12 cellular contexts compared by ENCODE assay signal in the genomic region with DNA sequence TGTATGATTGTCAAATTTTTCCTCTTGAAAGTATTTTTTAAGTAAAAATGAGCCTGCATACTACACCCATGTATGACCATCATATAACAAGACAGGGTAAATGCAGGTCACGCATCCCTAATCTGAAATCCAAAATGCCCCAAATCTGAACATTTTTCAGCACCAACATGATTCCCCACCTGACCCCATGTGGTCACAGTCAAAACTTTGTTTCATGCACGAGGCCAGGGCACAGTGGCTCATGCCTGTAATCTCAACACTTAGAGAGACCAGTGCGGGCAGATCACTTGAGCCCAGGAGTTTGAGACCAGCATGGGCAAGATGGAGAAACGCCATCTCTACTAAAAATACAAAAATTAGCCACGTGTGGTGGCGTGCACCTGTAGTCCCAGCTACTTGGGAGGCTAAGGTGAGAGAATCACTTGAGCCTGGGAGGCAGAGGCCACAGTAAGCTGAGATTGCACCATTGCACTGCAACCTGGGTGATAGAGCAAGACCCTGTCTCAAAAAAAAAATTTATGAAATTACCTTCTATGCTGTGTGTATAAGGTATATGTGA.
DNase-seq lines count a peak whose midpoint lies in the region; ATAC-seq and TF ChIP-seq lines count a peak whose summit lies in the region.
"Had no signal": no experiment of that assay in that cellular context is flagged by ENCODE, and none has a peak within 500 bp of the region (broad histone marks: within the 10 kb centered on the region; RNA-seq: fewer than 3 reads in every experiment).

No MANE protein-coding gene starts in this region.

- DNase-seq in activated naive CD4-positive, alpha-beta T cell treated with anti-CD3 and anti-CD28 coated beads, Interleukin-2, amount 10 ng/mL, durations not matched to agents 7 days and 5 days: no peak
- no peak for DNase-seq in activated naive CD4-positive, alpha-beta T cell treated with anti-CD3 and anti-CD28 coated beads, Interleukin-2, amount 50 U/mL, for 72 hours (ENCODE audit: low spot score in 2 of 2)
- DNase-seq in T-cell: no peak
- DNase-seq in epithelial cell of prostate (ENCODE audit: low read depth, low spot score): no peak
- no peak for DNase-seq in upper lobe of left lung
- DNase-seq in kidney tubule cell (ENCODE audit: low spot score): no peak
- DNase-seq in mucosa of descending colon: no peak
- DNase-seq in anterior cingulate cortex (lab: John Stamatoyannopoulos, UW): no peak
- DNase-seq: GDM1, NCI-H1417 treated with DMSO at 0.1 percent for 48 hours, NCI-H748 treated with DMSO at 0.1 percent for 48 hours, tibial artery had no signal

- TF ChIP-seq EP300 in upper lobe of left lung (IDR thresholded peaks at IDR 0.05): no peak

- intact Hi-C loops in mucosa of descending colon (cut with DNase I, micrococcal nuclease): no loop called here

- H3K4me3 Mint-ChIP-seq in activated naive CD4-positive, alpha-beta T cell treated with anti-CD3 and anti-CD28 coated beads, Interleukin-2, amount 10 ng/mL, durations not matched to agents 7 days and 5 days: peak overlapping the region; percentile 70
- peak overlapping the region; percentile 69 to 80 (median 77) for H3K4me3 Mint-ChIP-seq in T-cell

- H3K36me3 ChIP-seq in upper lobe of left lung (no peaks in the 10 kb centered on the region), mucosa of descending colon (ENCODE audit: low read depth) (no peaks in the 10 kb centered on the region)
- H3K36me3 ChIP-seq: tibial artery had no signal

- H3K9me3 Mint-ChIP-seq in activated naive CD4-positive, alpha-beta T cell treated with anti-CD3 and anti-CD28 coated beads, Interleukin-2, amount 10 ng/mL, durations not matched to agents 7 days and 5 days: no peaks in the 10 kb centered on the region
- no peaks in the 10 kb centered on the region for H3K9me3 Mint-ChIP-seq in activated naive CD4-positive, alpha-beta T cell treated with anti-CD3 and anti-CD28 coated beads, Interleukin-2, amount 50 U/mL, for 72 hours
- no peaks in the 10 kb centered on the region for H3K9me3 Mint-ChIP-seq in T-cell

- no peak for TF ChIP-seq POLR2A in upper lobe of left lung (IDR thresholded peaks at IDR 0.05)

- ATAC-seq in activated naive CD4-positive, alpha-beta T cell treated with anti-CD3 and anti-CD28 coated beads, Interleukin-2, amount 50 U/mL, for 72 hours: no peak
- ATAC-seq in T-cell (replicated peaks in 1 of 4) (peak in 2 of 4 experiments; percentile 6 to 18), upper lobe of left lung (ENCODE audit: low FRiP score in 2 of 2) (no peak), mucosa of descending colon (no peak)

- H3K27me3 Mint-ChIP-seq in activated naive CD4-positive, alpha-beta T cell treated with anti-CD3 and anti-CD28 coated beads, Interleukin-2, amount 10 ng/mL, durations not matched to agents 7 days and 5 days: no peaks in the 10 kb centered on the region
- no peaks in the 10 kb centered on the region for H3K27me3 Mint-ChIP-seq in T-cell

- H3K27ac Mint-ChIP-seq in activated naive CD4-positive, alpha-beta T cell treated with anti-CD3 and anti-CD28 coated beads, Interleukin-2, amount 10 ng/mL, durations not matched to agents 7 days and 5 days: peak overlapping the region; percentile 99
- peak overlapping the region in 1 of 2 donors; percentile 78 for H3K27ac Mint-ChIP-seq in activated naive CD4-positive, alpha-beta T cell treated with anti-CD3 and anti-CD28 coated beads, Interleukin-2, amount 50 U/mL, for 72 hours
- peak overlapping the region; percentile 89 to 95 for H3K27ac Mint-ChIP-seq in T-cell

- TF ChIP-seq CTCF in upper lobe of left lung (IDR thresholded peaks at IDR 0.05) (no peak), mucosa of descending colon (IDR thresholded peaks at IDR 0.05) (no peak)

- H3K9me3 ChIP-seq in upper lobe of left lung: no peaks in the 10 kb centered on the region
- no peaks in the 10 kb centered on the region for H3K9me3 ChIP-seq in mucosa of descending colon
- H3K9me3 ChIP-seq: tibial artery had no signal

- peaks cover 19 to 40% (median 35%) of the 10 kb centered on the region in 4 donors for H3K4me1 ChIP-seq in upper lobe of left lung
- H3K4me1 ChIP-seq in mucosa of descending colon (ENCODE audit: low read depth): peaks cover 34% of the 10 kb centered on the region

- CTCF ChIA-PET in activated naive CD4-positive, alpha-beta T cell treated with anti-CD3 and anti-CD28 coated beads, Interleukin-2, amount 10 ng/mL, durations not matched to agents 7 days and 5 days (lab: Charles Lee): interaction anchor here (1.0 to 3.5 kb wide), 2 partner anchors 35 to 37 kb away, joined by 3 to 13 read pairs; no protein-coding TSS in a partner anchor
- CTCF ChIA-PET in T-cell (lab: Charles Lee): interaction anchor here in 1 of 2 donors (0.5 to 1.1 kb wide), 4 partner anchors 16 to 230 kb away, joined by 3 to 4 read pairs (median 3); no protein-coding TSS in a partner anchor

- H3K4me1 Mint-ChIP-seq in activated naive CD4-positive, alpha-beta T cell treated with anti-CD3 and anti-CD28 coated beads, Interleukin-2, amount 10 ng/mL, durations not matched to agents 7 days and 5 days: peaks cover 57% of the 10 kb centered on the region
- peaks cover 41 to 74% (median 71%) of the 10 kb centered on the region in 3 donors for H3K4me1 Mint-ChIP-seq in T-cell

- H3K4me3 ChIP-seq in upper lobe of left lung (no peak overlapping the region), mucosa of descending colon (no peak overlapping the region)
- H3K4me3 ChIP-seq: tibial artery had no signal

- H3K27ac ChIP-seq in epithelial cell of prostate (peak overlapping the region; percentile 14), upper lobe of left lung (peak overlapping the region in 3 of 4 donors; percentile 46 to 77 (median 62))
- H3K27ac ChIP-seq: tibial artery had no signal

- H3K27me3 ChIP-seq in upper lobe of left lung: no peaks in the 10 kb centered on the region
- H3K27me3 ChIP-seq: tibial artery had no signal

- H3K36me3 Mint-ChIP-seq in activated naive CD4-positive, alpha-beta T cell treated with anti-CD3 and anti-CD28 coated beads, Interleukin-2, amount 10 ng/mL, durations not matched to agents 7 days and 5 days: peaks cover 8% of the 10 kb centered on the region
- H3K36me3 Mint-ChIP-seq in activated naive CD4-positive, alpha-beta T cell treated with anti-CD3 and anti-CD28 coated beads, Interleukin-2, amount 50 U/mL, for 72 hours: no peaks in the 10 kb centered on the region
- H3K36me3 Mint-ChIP-seq in T-cell: peaks cover 12% of the 10 kb centered on the region

- POLR2A ChIA-PET in T-cell (lab: Charles Lee): interaction anchor here in 1 of 2 donors (0.6 kb wide), 1 partner anchor 22 kb away, joined by 4 read pairs; no protein-coding TSS in a partner anchor

- 65 to 87% methylated on average over 6 of the region's 6 CpGs for WGBS in upper lobe of left lung, 2 donors
